Comparison of ENCODE assay signal across 23 cellular contexts in the genomic region with DNA sequence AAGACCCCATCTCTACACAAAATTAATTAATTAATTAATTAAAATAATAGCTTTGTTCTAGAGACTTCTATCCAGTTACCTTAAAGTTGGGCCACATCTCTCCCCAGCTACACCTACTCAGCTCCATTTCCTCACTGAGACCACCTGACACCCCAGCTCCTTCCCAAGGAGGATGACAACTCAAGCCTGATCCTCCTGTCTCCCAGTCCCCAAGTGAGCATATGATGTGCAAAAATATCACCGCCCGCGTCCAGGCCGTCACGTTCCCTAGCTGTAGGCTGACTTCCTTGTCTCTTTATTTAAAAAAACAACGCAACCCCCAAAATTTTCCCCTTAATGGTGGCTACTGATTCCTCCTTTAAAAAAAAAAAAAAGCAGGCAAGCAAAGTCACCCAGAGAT.
"Had no signal": no experiment of that assay in that cellular context is flagged by ENCODE, and none has a peak within 500 bp of the region (broad histone marks: within the 10 kb centered on the region; RNA-seq: fewer than 3 reads in every experiment).

No MANE protein-coding gene starts in this region.

- H3K27ac Mint-ChIP-seq: progenitor cell of endocrine pancreas had no signal

- H3K4me1 ChIP-seq: parathyroid adenoma, right lobe of liver, uterus had no signal

- H3K9me3 Mint-ChIP-seq: immature natural killer cell, natural killer cell, neural crest cell had no signal

- ATAC-seq: left ventricle myocardium superior, lower lobe of right lung, natural killer cell, right lobe of liver, upper lobe of right lung had no signal

- H3K36me3 Mint-ChIP-seq: natural killer cell had no signal

- H3K27me3 ChIP-seq: right lobe of liver, testis, upper lobe of right lung, uterus had no signal

- DNase-seq: effector CD4-positive, alpha-beta T cell; hypothalamus; immature natural killer cell; islet precursor cell; kidney glomerular epithelial cell; left ventricle myocardium superior; lower lobe of right lung; natural killer cell; right lobe of liver; small intestine; stimulated activated CD4-positive, alpha-beta T cell treated with anti-CD3 and anti-CD28 coated beads, Interleukin-1b, Interleukin-23, amount 100 ng/mL, for 48 hours; stimulated activated CD4-positive, alpha-beta T cell treated with anti-CD3 and anti-CD28 coated beads, Interleukin-4, amount 100 ng/mL, for 1 hour; stimulated activated CD8-positive, alpha-beta memory T cell treated with anti-CD3 and anti-CD28 coated beads, Interleukin-4, amount 100 ng/mL, for 48 hours; stimulated activated naive CD4-positive, alpha-beta T cell treated with Interleukin-2 at 50 U/mL for 16 hours; stomach; testis; upper lobe of right lung; uterus had no signal

- H3K4me3 Mint-ChIP-seq: immature natural killer cell, natural killer cell had no signal

- H3K9ac ChIP-seq: parathyroid adenoma had no signal

- H3K27ac ChIP-seq: lower lobe of right lung, parathyroid adenoma, right lobe of liver, stomach, testis, tibial artery, upper lobe of right lung, uterus had no signal

- H3K9me3 ChIP-seq: lower lobe of right lung, right lobe of liver, stomach, testis, tibial artery, upper lobe of right lung, uterus had no signal

- H3K36me3 ChIP-seq: lower lobe of right lung, right lobe of liver, stomach, tibial artery, upper lobe of right lung, uterus had no signal

- H3K4me3 ChIP-seq: coronary artery, lower lobe of right lung, right lobe of liver, stomach, testis, tibial artery, upper lobe of right lung, uterus had no signal
